15 cellular contexts compared by ENCODE assay signal in the genomic region with DNA sequence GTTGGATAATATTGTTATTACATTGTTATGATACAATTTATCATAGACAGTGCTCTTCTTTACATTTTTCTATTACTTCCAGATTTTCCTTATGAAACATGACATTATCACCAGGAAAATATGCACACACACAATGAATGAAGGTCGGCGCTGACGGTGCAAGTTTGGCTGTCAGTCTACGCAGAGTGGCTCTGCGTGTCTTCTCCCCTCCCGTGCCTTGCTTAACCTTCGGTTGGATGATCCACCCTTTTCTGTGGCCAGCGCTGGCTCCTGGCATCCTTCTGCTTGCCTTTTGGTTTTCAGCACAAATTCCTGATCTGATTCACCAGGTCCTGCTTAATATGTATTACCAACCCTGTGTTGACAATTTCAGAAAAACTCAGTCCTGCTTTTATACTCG.
DNase-seq lines count a peak whose midpoint lies in the region; ATAC-seq and TF ChIP-seq lines count a peak whose summit lies in the region.
"Had no signal": no experiment of that assay in that cellular context is flagged by ENCODE, and none has a peak within 500 bp of the region (broad histone marks: within the 10 kb centered on the region; RNA-seq: fewer than 3 reads in every experiment).

No MANE protein-coding gene starts in this region.

- no peak for ATAC-seq in GM23338
- no peak for ATAC-seq in activated T-helper 17 cell treated with anti-CD3 and anti-CD28 coated beads, Interleukin-2, amount 50 U/mL, for 72 hours (replicated peaks)
- ATAC-seq: HepG2 had no signal

- no peaks in the 10 kb centered on the region for H3K9me3 ChIP-seq in H9 (ENCODE audit: control insufficient read depth, low read depth, low read length)
- H3K9me3 ChIP-seq: BLaER1 had no signal

- no peaks in the 10 kb centered on the region for H3K23me2 ChIP-seq in H9 (ENCODE audit: insufficient read length, low read depth, low read length, poor library complexity, severe bottlenecking)

- intact Hi-C loops in CD14-positive monocyte (cut with micrococcal nuclease): no loop called here

- H3K36me3 ChIP-seq in GM23338 (ENCODE audit: insufficient read depth): no peaks in the 10 kb centered on the region
- H3K36me3 ChIP-seq: BLaER1 had no signal

- H3K27ac ChIP-seq in GM23338 (ENCODE audit: low read depth): no peak overlapping the region
- H3K27ac ChIP-seq in H9 (ENCODE audit: insufficient read length, low read depth, low read length): no peak overlapping the region
- H3K27ac ChIP-seq: BLaER1 had no signal

- DNase-seq in AG20443 (ENCODE audit: low spot score) (peak; percentile 64), GM23338 (ENCODE audit: low spot score) (no peak), CD14-positive monocyte (ENCODE audit: low spot score) (no peak), SIG-M5 treated with dmso at 0.1 percent for 504 hours (lab: John Stamatoyannopoulos, UW; ENCODE audit: unreplicated experiment) (no peak), NCI-H1105 treated with DMSO at 0.1 percent for 48 hours (lab: John Stamatoyannopoulos, UW) (no peak), H9 (no peak)
- DNase-seq: AML-193; Calu3; CD4-positive, CD25-positive, alpha-beta regulatory T cell; DMS 273 treated with DMSO at 0.1 percent for 48 hours; HCEC 1CT; HFFc6 had no signal

- H3K27me3 Mint-ChIP-seq in GM23338 (ENCODE audit: insufficient read depth, low read depth, poor library complexity) (peaks cover 3% of the 10 kb centered on the region), CD14-positive monocyte (ENCODE audit: low read depth in 3 of 3) (peaks cover 0 to 5% (median 1%) of the 10 kb centered on the region in 3 donors), H9 (ENCODE audit: low read depth) (no peaks in the 10 kb centered on the region)
- H3K27me3 Mint-ChIP-seq in activated T-helper 17 cell treated with anti-CD3 and anti-CD28 coated beads, Interleukin-2, amount 50 U/mL, for 72 hours: peaks cover 6% of the 10 kb centered on the region

- H3K18ac ChIP-seq in H9 (ENCODE audit: insufficient read length, low read depth, low read length): no peak overlapping the region

- H3F3A ChIP-seq in GM23338 (replicated peaks; ENCODE audit: low read depth): no peaks in the 10 kb centered on the region

- no peak overlapping the region for H3K23ac ChIP-seq in H9 (ENCODE audit: insufficient read length, low read depth, low read length)

- no peak overlapping the region for H3K56ac ChIP-seq in H9 (ENCODE audit: insufficient read length, low read depth, low read length)

- WGBS in H9 (ENCODE audit: extremely low coverage, insufficient read length, low lambda C conversion rate): no CpG with 5 or more reads among the region's 9 CpGs

- H4K91ac ChIP-seq in H9 (ENCODE audit: insufficient read length, low read depth, low read length): no peak overlapping the region

- H3K9ac ChIP-seq in H9 (ENCODE audit: extremely low read depth, insufficient read length, low read length): no peak overlapping the region
- H3K9ac ChIP-seq: BLaER1 had no signal

- no peaks in the 10 kb centered on the region for H3K9me2 ChIP-seq in GM23338 (ENCODE audit: insufficient read depth)

- H2AK5ac ChIP-seq in H9 (ENCODE audit: insufficient read length, low read length): no peak overlapping the region

- no peak overlapping the region for H2BK5ac ChIP-seq in H9 (ENCODE audit: insufficient read length, low read length)

- H3K4me1 Mint-ChIP-seq in GM23338: peaks cover 40% of the 10 kb centered on the region
- peaks cover 23% of the 10 kb centered on the region for H3K4me1 Mint-ChIP-seq in activated T-helper 17 cell treated with anti-CD3 and anti-CD28 coated beads, Interleukin-2, amount 50 U/mL, for 72 hours
- H3K4me1 Mint-ChIP-seq in CD14-positive monocyte: no peaks in the 10 kb centered on the region
- H3K4me1 Mint-ChIP-seq in H9: peaks cover 33 to 35% of the 10 kb centered on the region in 2 experiments

- peaks cover 21% of the 10 kb centered on the region for H3K4me1 ChIP-seq in GM23338 (ENCODE audit: insufficient read depth)
- peaks cover 2% of the 10 kb centered on the region; the same call in 1 of the 2 replicates for H3K4me1 ChIP-seq in H9 (ENCODE audit: insufficient read depth, low read length)
- H3K4me1 ChIP-seq: BLaER1 had no signal

- H3K27me3 ChIP-seq in GM23338 (ENCODE audit: insufficient read depth) (no peaks in the 10 kb centered on the region), H9 (ENCODE audit: insufficient read depth, low read length) (no peaks in the 10 kb centered on the region)
- H3K27me3 ChIP-seq: BLaER1 had no signal

- no peak for TF ChIP-seq CTCF in GM23338 (conservative IDR thresholded peaks at IDR 0.05; ENCODE audit: low read depth in 2 of 2)
- no peak for TF ChIP-seq CTCF in CD14-positive monocyte (IDR thresholded peaks at IDR 0.05)
- TF ChIP-seq CTCF in H9 (conservative IDR thresholded peaks at IDR 0.05): no peak

- H3K14ac ChIP-seq in H9 (ENCODE audit: insufficient read depth, low read length): no peak overlapping the region

- H2BK120ac ChIP-seq in H9 (ENCODE audit: low read depth, low read length, poor library complexity, severe bottlenecking): no peak overlapping the region

- H4K20me1 ChIP-seq in GM23338 (replicated peaks; ENCODE audit: insufficient read depth) (no peaks in the 10 kb centered on the region), H9 (ENCODE audit: control insufficient read depth, insufficient read depth, insufficient read length) (no peaks in the 10 kb centered on the region)
- H4K20me1 ChIP-seq: BLaER1 had no signal

- H3K36me3 Mint-ChIP-seq in GM23338 (ENCODE audit: low read depth) (no peaks in the 10 kb centered on the region), CD14-positive monocyte (no peaks in the 10 kb centered on the region), H9 (ENCODE audit: insufficient read depth in 1 of 3, low read depth in 3 of 3) (no peaks in the 10 kb centered on the region)
- peaks cover 9% of the 10 kb centered on the region for H3K36me3 Mint-ChIP-seq in activated T-helper 17 cell treated with anti-CD3 and anti-CD28 coated beads, Interleukin-2, amount 50 U/mL, for 72 hours (ENCODE audit: low read depth)
- H3K36me3 Mint-ChIP-seq: CD4-positive, CD25-positive, alpha-beta regulatory T cell had no signal

- no peaks in the 10 kb centered on the region for H3K79me1 ChIP-seq in H9 (ENCODE audit: insufficient read depth, low read depth, low read length, poor library complexity, severe bottlenecking)

- H3K4me2 ChIP-seq in GM23338: no peak overlapping the region
- no peak overlapping the region for H3K4me2 ChIP-seq in H9 (ENCODE audit: insufficient read depth, insufficient read length, low read length)
- H3K4me2 ChIP-seq: BLaER1 had no signal

- no peak overlapping the region for H3T11ph ChIP-seq in H9 (ENCODE audit: low read length)

- no peak overlapping the region for H2BK20ac ChIP-seq in H9 (ENCODE audit: low read depth, low read length, poor library complexity, severe bottlenecking)

- H4K8ac ChIP-seq in H9 (replicated peaks; ENCODE audit: insufficient read length, low read depth, low read length): no peak overlapping the region

- no peak overlapping the region for H3K4me3 Mint-ChIP-seq in GM23338
- no peak overlapping the region for H3K4me3 Mint-ChIP-seq in activated T-helper 17 cell treated with anti-CD3 and anti-CD28 coated beads, Interleukin-2, amount 50 U/mL, for 72 hours
- H3K4me3 Mint-ChIP-seq in CD14-positive monocyte: no peak overlapping the region
- no peak overlapping the region for H3K4me3 Mint-ChIP-seq in H9
- H3K4me3 Mint-ChIP-seq: CD4-positive, CD25-positive, alpha-beta regulatory T cell; HFFc6 had no signal

- no peak overlapping the region for H3K4me3 ChIP-seq in GM23338
- H3K4me3 ChIP-seq: BLaER1 had no signal

- H2AFZ ChIP-seq in GM23338: no peak overlapping the region
- no peak overlapping the region for H2AFZ ChIP-seq in H9 (ENCODE audit: low read length)

- H3K4ac ChIP-seq in H9 (ENCODE audit: low read depth, low read length): no peak overlapping the region

- no peak overlapping the region for H4K5ac ChIP-seq in H9 (ENCODE audit: insufficient read length, low read depth, low read length)

- no peaks in the 10 kb centered on the region for H3K9me3 Mint-ChIP-seq in GM23338
- peaks cover 3% of the 10 kb centered on the region for H3K9me3 Mint-ChIP-seq in activated T-helper 17 cell treated with anti-CD3 and anti-CD28 coated beads, Interleukin-2, amount 50 U/mL, for 72 hours
- H3K9me3 Mint-ChIP-seq in CD14-positive monocyte: peaks cover 0 to 1% (median 0%) of the 10 kb centered on the region in 7 donors
- no peaks in the 10 kb centered on the region for H3K9me3 Mint-ChIP-seq in H9
- H3K9me3 Mint-ChIP-seq: CD4-positive, CD25-positive, alpha-beta regulatory T cell had no signal

- no peak overlapping the region for H2BK12ac ChIP-seq in H9 (ENCODE audit: insufficient read length, low read depth, low read length)

- H3K79me2 ChIP-seq in GM23338 (replicated peaks; ENCODE audit: insufficient read depth): no peaks in the 10 kb centered on the region
- no peaks in the 10 kb centered on the region for H3K79me2 ChIP-seq in H9 (ENCODE audit: insufficient read depth, low read length)

- no peak overlapping the region for H2BK15ac ChIP-seq in H9 (ENCODE audit: low read depth, low read length)

- H3K27ac Mint-ChIP-seq in GM23338 (peak overlapping the region; percentile 56; the same call in 1 of the 2 replicates), CD14-positive monocyte (no peak overlapping the region), H9 (0 out of 7 replicates have a peak overlapping the region, but pooled peaks of 1 of the 3 experiments have one; percentile 37)
- peak overlapping the region; percentile 49 for H3K27ac Mint-ChIP-seq in activated T-helper 17 cell treated with anti-CD3 and anti-CD28 coated beads, Interleukin-2, amount 50 U/mL, for 72 hours
- H3K27ac Mint-ChIP-seq: CD4-positive, CD25-positive, alpha-beta regulatory T cell; HFFc6 had no signal

TF ChIP-seq in GM23338, 12 proteins besides CTCF, POLR2A, EP300 and RAD21:
- no peak for TF ChIP-seq NANOG (IDR thresholded peaks at IDR 0.05; ENCODE audit: borderline replicate concordance)
- TF ChIP-seq ZNF331 (CRISPR knock-in tag; IDR thresholded peaks at IDR 0.05; ENCODE audit: low read depth): no peak
- no peak for TF ChIP-seq CREB1 (CRISPR knock-in tag; IDR thresholded peaks at IDR 0.05; ENCODE audit: low read depth)
- TF ChIP-seq EZH2phosphoT487 (IDR thresholded peaks at IDR 0.05; ENCODE audit: unreplicated experiment): no peak

Comparison
In these comparisons a context has a peak if more than half of its experiments do, and no peak if none do; other contexts are left out.
1. H3K27ac Mint-ChIP-seq: peak in GM23338 (single experiment) and activated T-helper 17 cell treated with anti-CD3 and anti-CD28 coated beads, Interleukin-2, amount 50 U/mL, for 72 hours (single experiment); none in CD14-positive monocyte (0 of 7).